In the genomic region with DNA sequence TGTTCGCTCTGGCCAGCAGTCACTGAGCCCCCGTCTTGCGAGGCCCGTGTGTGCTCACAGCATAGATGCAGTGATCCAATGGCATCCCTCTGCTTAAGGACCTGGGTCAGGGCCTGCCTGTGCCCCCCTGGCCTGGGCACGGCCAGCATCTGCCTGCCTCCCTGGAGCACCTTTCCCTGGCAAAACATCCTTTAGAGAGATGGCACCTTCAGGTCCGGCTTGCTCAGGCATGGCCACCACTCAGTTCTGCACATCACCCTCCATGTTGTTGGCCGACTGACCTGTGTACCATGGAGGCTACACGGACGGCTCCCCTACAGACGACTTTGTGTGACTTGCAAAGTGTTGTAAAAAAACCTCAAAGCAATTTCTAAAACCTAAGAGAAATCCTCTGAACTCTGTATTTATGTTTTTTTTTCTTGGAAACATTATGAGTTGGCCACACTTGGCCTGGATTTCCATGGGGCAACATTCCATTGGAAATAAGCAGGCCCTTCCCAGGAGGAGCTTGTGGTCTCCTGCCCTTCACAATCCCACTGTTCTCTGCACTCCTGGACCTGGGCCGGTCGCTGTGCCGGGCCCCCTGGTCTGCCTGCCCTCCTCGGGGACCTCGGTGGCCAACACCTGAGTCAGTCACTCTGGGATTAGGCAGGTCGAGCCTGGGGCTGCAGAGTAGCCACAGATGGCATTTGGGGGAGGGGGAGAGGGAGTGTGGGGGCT, we compare ENCODE assay signal across 24 cellular contexts.
"Had no signal": no experiment of that assay in that cellular context is flagged by ENCODE, and none has a peak within 500 bp of the region (broad histone marks: within the 10 kb centered on the region; RNA-seq: fewer than 3 reads in every experiment).

No MANE protein-coding gene starts in this region.

- H3K79me2 ChIP-seq: hepatocyte, parathyroid adenoma had no signal

- H3K9me3 Mint-ChIP-seq: activated CD4-positive, alpha-beta T cell treated with anti-CD3 and anti-CD28 coated beads, Interleukin-2, amount 10 ng/mL, durations not matched to agents 7 days and 5 days; activated CD8-positive, alpha-beta T cell treated with anti-CD3 and anti-CD28 coated beads for 36 hours; activated naive CD8-positive, alpha-beta T cell treated with anti-CD3 and anti-CD28 coated beads, Interleukin-2, amount 50 U/mL, for 24 hours; activated T-cell treated with anti-CD3 and anti-CD28 coated beads, Interleukin-2, amount 50 U/mL, for 4 hours; T-cell; T-helper 2 cell treated with Interferon-gamma antibody and Interleukin-4, amounts not matched to agents 5 μg/mL and 100 μg/mL, for 36 hours had no signal

- H3K27ac ChIP-seq: body of pancreas, cardiac muscle cell, hepatocyte, parathyroid adenoma, spleen, VCaP had no signal

- H3K9me3 ChIP-seq: body of pancreas, spleen had no signal

- H3K27me3 Mint-ChIP-seq: activated CD4-positive, alpha-beta T cell treated with anti-CD3 and anti-CD28 coated beads, Interleukin-2, amount 10 ng/mL, durations not matched to agents 7 days and 5 days; activated naive CD8-positive, alpha-beta T cell treated with anti-CD3 and anti-CD28 coated beads, Interleukin-2, amount 50 U/mL, for 24 hours had no signal

- DNase-seq: activated CD4-positive, alpha-beta T cell treated with anti-CD3 and anti-CD28 coated beads, Interleukin-2, amount 10 ng/mL, durations not matched to agents 7 days and 5 days; activated CD4-positive, CD25-positive, alpha-beta regulatory T cell treated with anti-CD3 and anti-CD28 coated beads, Interleukin-2, amount 50 U/mL, for 72 hours; activated CD8-positive, alpha-beta T cell treated with anti-CD3 and anti-CD28 coated beads for 36 hours; activated gamma-delta T cell; activated naive CD4-positive, alpha-beta T cell treated with anti-CD3 and anti-CD28 coated beads, Interleukin-2, amount 50 U/mL, for 16 hours; activated naive CD8-positive, alpha-beta T cell treated with anti-CD3 and anti-CD28 coated beads, Interleukin-2, amount 50 U/mL, for 24 hours; activated T-cell treated with anti-CD3 and anti-CD28 coated beads, Interleukin-2, amount 50 U/mL, for 4 hours; dermis blood vessel endothelial cell; effector memory CD4-positive, alpha-beta T cell; glutamatergic neuron; immature natural killer cell; kidney glomerular epithelial cell; left ventricle myocardium superior; nephron progenitor cell; spleen; stimulated activated CD4-positive, alpha-beta T cell treated with anti-CD3 and anti-CD28 coated beads, Interleukin-4, amount 100 ng/mL, for 1 hour; stimulated activated naive CD4-positive, alpha-beta T cell; T-cell had no signal

- H3K36me3 ChIP-seq: cardiac muscle cell, spleen had no signal

- H3K4me2 ChIP-seq: hepatocyte had no signal

- H3K27ac Mint-ChIP-seq: activated CD4-positive, alpha-beta T cell treated with anti-CD3 and anti-CD28 coated beads, Interleukin-2, amount 10 ng/mL, durations not matched to agents 7 days and 5 days; activated CD8-positive, alpha-beta T cell treated with anti-CD3 and anti-CD28 coated beads for 36 hours; activated naive CD8-positive, alpha-beta T cell treated with anti-CD3 and anti-CD28 coated beads, Interleukin-2, amount 50 U/mL, for 24 hours; immature natural killer cell; nephron progenitor cell; T-cell; T-helper 2 cell treated with Interferon-gamma antibody and Interleukin-4, amounts not matched to agents 5 μg/mL and 100 μg/mL, for 36 hours had no signal

- H3K4me3 Mint-ChIP-seq: activated CD4-positive, alpha-beta T cell treated with anti-CD3 and anti-CD28 coated beads, Interleukin-2, amount 10 ng/mL, durations not matched to agents 7 days and 5 days; activated CD8-positive, alpha-beta T cell treated with anti-CD3 and anti-CD28 coated beads for 36 hours; activated naive CD8-positive, alpha-beta T cell treated with anti-CD3 and anti-CD28 coated beads, Interleukin-2, amount 50 U/mL, for 24 hours; activated T-cell treated with anti-CD3 and anti-CD28 coated beads, Interleukin-2, amount 50 U/mL, for 4 hours; immature natural killer cell; nephron progenitor cell; T-cell; T-helper 2 cell treated with Interferon-gamma antibody and Interleukin-4, amounts not matched to agents 5 μg/mL and 100 μg/mL, for 36 hours had no signal

- H3K27me3 ChIP-seq: body of pancreas, cardiac muscle cell, hepatocyte had no signal

- H3K36me3 Mint-ChIP-seq: immature natural killer cell, T-cell had no signal

- H3K4me1 ChIP-seq: body of pancreas, parathyroid adenoma, spleen had no signal

- H3K4me3 ChIP-seq: body of pancreas, cardiac muscle cell, hepatocyte, spleen had no signal

- H2AFZ ChIP-seq: hepatocyte, parathyroid adenoma had no signal

- H3K9ac ChIP-seq: parathyroid adenoma had no signal

- H3K4me1 Mint-ChIP-seq: activated CD4-positive, alpha-beta T cell treated with anti-CD3 and anti-CD28 coated beads, Interleukin-2, amount 10 ng/mL, durations not matched to agents 7 days and 5 days; activated naive CD8-positive, alpha-beta T cell treated with anti-CD3 and anti-CD28 coated beads, Interleukin-2, amount 50 U/mL, for 24 hours; immature natural killer cell; nephron progenitor cell; T-cell had no signal
